In genomic region chr1:89557954-89558353, GRCh38 we compare ENCODE assay signal across 19 cellular contexts. TPM values are rescaled to one million over a fixed set of nuclear protein-coding genes. Genes with fewer than 3 reads are reported as not detected.
DNase-seq lines count a peak whose midpoint lies in the region; ATAC-seq, FAIRE-seq and TF ChIP-seq lines count a peak whose summit lies in the region.
"Had no signal": no experiment of that assay in that cellular context is flagged by ENCODE, and none has a peak within 500 bp of the region (broad histone marks: within the 10 kb centered on the region; RNA-seq: fewer than 3 reads in every experiment).

No MANE protein-coding gene starts in this region.

- no peak for ATAC-seq in body of pancreas
- ATAC-seq: sciatic nerve; stimulated activated memory B cell treated with anti-CD40 and anti-IgM and Interleukin-4, amounts not matched to agents 10 μg/mL and 1 μg/mL and 100 μg/mL, for 72 hours had no signal

- no peak overlapping the region for H3K9ac ChIP-seq in mesendoderm (ENCODE audit: low read length)
- H3K9ac ChIP-seq: KMS-11 had no signal

- no peak overlapping the region for H2BK15ac ChIP-seq in mesendoderm (replicated peaks; ENCODE audit: low read depth)

- H3K56ac ChIP-seq in mesendoderm (ENCODE audit: low read length) = no peak overlapping the region

- no peak overlapping the region for H4K5ac ChIP-seq in mesendoderm (ENCODE audit: low read length)

- H3K4me2 ChIP-seq in mesendoderm (ENCODE audit: low read length) = no peak overlapping the region
- H3K4me2 ChIP-seq: KMS-11 had no signal

- no CpG with 5 or more reads among the region's 1 CpG for WGBS in mesendoderm (ENCODE audit: extremely low coverage, insufficient coverage, low lambda C conversion rate)
- WGBS in body of pancreas, 2 donors = 91 to 100% methylated on average over 1 of the region's 1 CpG

- no peak overlapping the region for H2AK5ac ChIP-seq in mesendoderm (ENCODE audit: low read length)

- TF ChIP-seq POLR2A in H54 (IDR thresholded peaks at IDR 0.05; ENCODE audit: low read depth, low read length) = no peak
- no peak for TF ChIP-seq POLR2A in body of pancreas (IDR thresholded peaks at IDR 0.05)

- H3K36me3 ChIP-seq in mesendoderm (ENCODE audit: control insufficient read depth, insufficient read depth, low read length) (no peaks in the 10 kb centered on the region), body of pancreas (replicated peaks in 1 of 2; ENCODE audit: insufficient read depth in 1 of 2, low read depth in 2 of 2) (no peaks in the 10 kb centered on the region)

- H3K4ac ChIP-seq in mesendoderm (ENCODE audit: low read depth, low read length) = peak overlapping the region; percentile 7

- no peak overlapping the region for H2BK120ac ChIP-seq in mesendoderm (ENCODE audit: low read depth, low read length)

- H3K36me3 Mint-ChIP-seq in activated naive CD4-positive, alpha-beta T cell treated with anti-CD3 and anti-CD28 coated beads for 36 hours (ENCODE audit: low read depth) = peaks cover 58% of the 10 kb centered on the region

- no peak for TF ChIP-seq CTCF in body of pancreas (IDR thresholded peaks at IDR 0.05)

- no peak overlapping the region for H3K4me3 ChIP-seq in mesendoderm (ENCODE audit: low read length)
- H3K4me3 ChIP-seq in body of pancreas = no peak overlapping the region

- H3K9me3 Mint-ChIP-seq in activated naive CD4-positive, alpha-beta T cell treated with anti-CD3 and anti-CD28 coated beads for 36 hours = peaks cover 5% of the 10 kb centered on the region
- H3K9me3 Mint-ChIP-seq: stimulated activated memory B cell treated with anti-CD40 and anti-IgM and Interleukin-4, amounts not matched to agents 10 μg/mL and 1 μg/mL and 100 μg/mL, for 72 hours; type B pancreatic cell had no signal

- no peak overlapping the region for H3K4me3 Mint-ChIP-seq in activated naive CD4-positive, alpha-beta T cell treated with anti-CD3 and anti-CD28 coated beads for 36 hours
- H3K4me3 Mint-ChIP-seq: stimulated activated memory B cell treated with anti-CD40 and anti-IgM and Interleukin-4, amounts not matched to agents 10 μg/mL and 1 μg/mL and 100 μg/mL, for 72 hours; type B pancreatic cell had no signal

- H3K27me3 Mint-ChIP-seq in activated naive CD4-positive, alpha-beta T cell treated with anti-CD3 and anti-CD28 coated beads for 36 hours (ENCODE audit: low read depth) = no peaks in the 10 kb centered on the region
- H3K27me3 Mint-ChIP-seq: stimulated activated memory B cell treated with anti-CD40 and anti-IgM and Interleukin-4, amounts not matched to agents 10 μg/mL and 1 μg/mL and 100 μg/mL, for 72 hours; type B pancreatic cell had no signal

- peaks cover 50% of the 10 kb centered on the region for H3K4me1 Mint-ChIP-seq in activated naive CD4-positive, alpha-beta T cell treated with anti-CD3 and anti-CD28 coated beads for 36 hours (ENCODE audit: low read depth)

- no peak overlapping the region for H3K18ac ChIP-seq in mesendoderm (ENCODE audit: low read length)

- H3K79me2 ChIP-seq in mesendoderm (ENCODE audit: control insufficient read depth, insufficient read depth, low read length) = no peaks in the 10 kb centered on the region

- peaks cover 2% of the 10 kb centered on the region for H3K79me1 ChIP-seq in mesendoderm (ENCODE audit: low read length)

- H4K8ac ChIP-seq in mesendoderm (ENCODE audit: low read depth, low read length) = no peak overlapping the region

- peak; percentile 60 for FAIRE-seq in H54 (lab: Jason Lieb, UNC)

- no peak overlapping the region for H2BK5ac ChIP-seq in mesendoderm (ENCODE audit: low read length)

- H3K27me3 ChIP-seq in mesendoderm (ENCODE audit: insufficient read depth, low read length, poor library complexity) (no peaks in the 10 kb centered on the region), body of pancreas (no peaks in the 10 kb centered on the region)

- no peaks in the 10 kb centered on the region for H3K4me1 ChIP-seq in mesendoderm (ENCODE audit: control insufficient read depth, low read depth, low read length)
- H3K4me1 ChIP-seq in body of pancreas = peaks cover 19% of the 10 kb centered on the region

- no peaks in the 10 kb centered on the region for H3K9me3 ChIP-seq in body of pancreas

- intact Hi-C loops in activated naive CD4-positive, alpha-beta T cell treated with anti-CD3 and anti-CD28 coated beads for 36 hours (cut with micrococcal nuclease) = no loop called here
- intact Hi-C loops in body of pancreas (cut with DNase I) = no loop called here

- H3K27ac ChIP-seq in mesendoderm (ENCODE audit: low read depth, low read length) (no peak overlapping the region), body of pancreas (no peak overlapping the region)
- H3K27ac ChIP-seq: KMS-11 had no signal

- H3K23ac ChIP-seq in mesendoderm (ENCODE audit: low read length) = no peak overlapping the region

- H3K27ac Mint-ChIP-seq in activated naive CD4-positive, alpha-beta T cell treated with anti-CD3 and anti-CD28 coated beads for 36 hours = no peak overlapping the region
- H3K27ac Mint-ChIP-seq: stimulated activated memory B cell treated with anti-CD40 and anti-IgM and Interleukin-4, amounts not matched to agents 10 μg/mL and 1 μg/mL and 100 μg/mL, for 72 hours; type B pancreatic cell had no signal

- CTCF ChIA-PET in activated naive CD4-positive, alpha-beta T cell treated with anti-CD3 and anti-CD28 coated beads for 36 hours (lab: Charles Lee) = interaction anchor here (0.5 to 0.9 kb wide), 3 partner anchors 8 to 32 kb away, joined by 3 to 4 read pairs (median 3); no protein-coding TSS in a partner anchor

- peak; percentile 29 for DNase-seq in activated naive CD4-positive, alpha-beta T cell treated with anti-CD3 and anti-CD28 coated beads for 36 hours
- no peak for DNase-seq in activated naive CD4-positive, alpha-beta T cell treated with anti-CD3 and anti-CD28 coated beads, Interleukin-2, amount 50 U/mL, for 16 hours
- DNase-seq in H54 (ENCODE audit: insufficient read length, low spot score) (peak; percentile 8), RKO (ENCODE audit: low spot score) (peak; percentile 84), mesendoderm (peak; percentile 28), body of pancreas (no peak), anterior cingulate cortex (lab: John Stamatoyannopoulos, UW) (no peak)
- DNase-seq: activated gamma-delta T cell treated with Interleukin-2 at 50 U/mL for 16 hours, DMS79 treated with DMSO at 0.1 percent for 48 hours, midbrain, MV-4-11, NCI-H1694 treated with DMSO at 0.1 percent for 48 hours, NCI-H748 treated with DMSO at 0.1 percent for 48 hours, Right ventricle myocardium superior, SW 1271 had no signal

RNA-seq across cellular contexts. Expression of gene LRRC8B, which starts 33.3 kb away (rescaled TPM):
- total RNA-seq in activated naive CD4-positive, alpha-beta T cell treated with anti-CD3 and anti-CD28 coated beads for 36 hours = 10 to 100 TPM; 18.0 to 20.4 TPM
- polyA plus RNA-seq in mesendoderm (2013, experiment 1 of 2) = 17.3 TPM
- 17.6 TPM for polyA plus RNA-seq in mesendoderm (2013, experiment 2 of 2)
- total RNA-seq in body of pancreas = 10 to 100 TPM in 1 of 2 donors, 1 to 10 TPM in 1; 6.0 to 23.4 TPM

Comparison
In these comparisons a context has a peak if more than half of its experiments do, and no peak if none do; other contexts are left out.
1. DNase-seq: peak in activated naive CD4-positive, alpha-beta T cell treated with anti-CD3 and anti-CD28 coated beads for 36 hours (single experiment), H54 (single experiment), RKO (single experiment) and mesendoderm (single experiment); none in activated naive CD4-positive, alpha-beta T cell treated with anti-CD3 and anti-CD28 coated beads, Interleukin-2, amount 50 U/mL, for 16 hours (single experiment), body of pancreas (0 of 4) and anterior cingulate cortex (0 of 58).